ENCODE assay signal across 19 cellular contexts in genomic region chr11:126433989-126434949, GRCh38.
A peak's percentile ranks its signal among the peaks of the same experiment; 100 is the strongest.
DNase-seq lines count a peak whose midpoint lies in the region; ATAC-seq, FAIRE-seq and TF ChIP-seq lines count a peak whose summit lies in the region.
"Had no signal": no experiment of that assay in that cellular context is flagged by ENCODE, and none has a peak within 500 bp of the region (broad histone marks: within the 10 kb centered on the region; RNA-seq: fewer than 3 reads in every experiment).

No MANE protein-coding gene starts in this region.

- H3K36me3 Mint-ChIP-seq in astrocyte (ENCODE audit: low read depth, unreplicated experiment) = no peaks in the 10 kb centered on the region
- no peaks in the 10 kb centered on the region for H3K36me3 Mint-ChIP-seq in neural progenitor cell
- H3K36me3 Mint-ChIP-seq: CD14-positive monocyte had no signal

- H3K4me3 Mint-ChIP-seq in astrocyte (ENCODE audit: unreplicated experiment) (peak overlapping the region; percentile 54), neural progenitor cell (no peak overlapping the region)
- H3K4me3 Mint-ChIP-seq: CD14-positive monocyte had no signal

- POLR2A ChIA-PET in IMR-90 (lab: Charles Lee; ENCODE audit: unreplicated experiment) = interaction anchor here (1.0 kb wide), 1 partner anchor 115 kb away, joined by 3 read pairs; no protein-coding TSS in a partner anchor

- no peak for FAIRE-seq in astrocyte (lab: Jason Lieb, UNC)
- FAIRE-seq: A204.1, GM12892 had no signal

- peak; percentile 31 for DNase-seq in left ventricle myocardium superior
- DNase-seq in Right ventricle myocardium inferior (ENCODE audit: missing footprints) = no peak
- no peak for DNase-seq in IMR-90
- no peak for DNase-seq in astrocyte (ENCODE audit: low read depth)
- DNase-seq in neural progenitor cell (ENCODE audit: low spot score) = no peak
- no peak for DNase-seq in central memory CD4-positive, alpha-beta T cell
- no peak for DNase-seq in gastrocnemius medialis
- DNase-seq: DMS 273 treated with DMSO at 0.1 percent for 48 hours; GOT3; NCI-H1436; NCI-H2029; NCI-H2171; NCI-H446; NK-92 treated with Interleukin-12 subunit alpha and Interleukin-12 subunit beta, amount 100 ng/mL, for 24 hours; OCI-M1 had no signal

- peaks cover 4% of the 10 kb centered on the region for H3F3A ChIP-seq in neural progenitor cell (ENCODE audit: low read depth)

- H3K4me1 Mint-ChIP-seq in astrocyte (ENCODE audit: low read depth, unreplicated experiment) = peaks cover 11% of the 10 kb centered on the region
- peaks cover 13% of the 10 kb centered on the region for H3K4me1 Mint-ChIP-seq in neural progenitor cell
- H3K4me1 Mint-ChIP-seq: CD14-positive monocyte had no signal

- no TSS peak for BruUV-seq in IMR-90 (replicated peaks; lab: Mats Ljungman, UMichigan)

- H3K9ac ChIP-seq in IMR-90 (ENCODE audit: low read depth, low read length) (no peak overlapping the region), astrocyte (ENCODE audit: low read length) (no peak overlapping the region), neural progenitor cell (no peak overlapping the region)

- no peak overlapping the region for H2BK5ac ChIP-seq in IMR-90 (ENCODE audit: low read depth, low read length, poor library complexity, severe bottlenecking)

- H3K23ac ChIP-seq in IMR-90 (ENCODE audit: low read depth, low read length) = no peak overlapping the region

- H3K9me3 Mint-ChIP-seq in astrocyte (ENCODE audit: unreplicated experiment) = no peaks in the 10 kb centered on the region
- no peaks in the 10 kb centered on the region for H3K9me3 Mint-ChIP-seq in neural progenitor cell
- H3K9me3 Mint-ChIP-seq: CD14-positive monocyte had no signal

- H3K4me1 ChIP-seq in IMR-90 (ENCODE audit: control insufficient read depth, insufficient read depth, low read length) (peaks cover 12% of the 10 kb centered on the region), astrocyte (ENCODE audit: insufficient read depth, low read length) (peaks cover 15% of the 10 kb centered on the region), neural progenitor cell (peaks cover 13% of the 10 kb centered on the region), gastrocnemius medialis (no peaks in the 10 kb centered on the region)

- H4K5ac ChIP-seq in IMR-90 (ENCODE audit: low read depth, low read length) = no peak overlapping the region

- peaks cover 23% of the 10 kb centered on the region for H3K9me1 ChIP-seq in IMR-90 (ENCODE audit: insufficient read depth, low read length)

- H3K27me3 Mint-ChIP-seq in astrocyte (ENCODE audit: low read depth, unreplicated experiment) (peaks cover 4% of the 10 kb centered on the region), neural progenitor cell (ENCODE audit: insufficient read depth, low read depth) (peaks cover 3% of the 10 kb centered on the region)

- CTCF ChIA-PET in IMR-90 (lab: Yijun Ruan, JAX) = no interaction called here

- H3K27ac ChIP-seq in IMR-90 (ENCODE audit: insufficient read depth, low read length) (no peak overlapping the region), astrocyte (ENCODE audit: low read depth, low read length) (no peak overlapping the region), neural progenitor cell (no peak overlapping the region), gastrocnemius medialis (no peak overlapping the region)

- in situ Hi-C loops in IMR-90 (cut with MboI; ENCODE audit: low sequenced_read_pairs) = loop anchor here (25.0 kb wide), 2 partner anchors 553 to 1603 kb away; no protein-coding TSS in a partner anchor
- in situ Hi-C loops in gastrocnemius medialis (cut with MboI; ENCODE audit: low sequenced_read_pairs in 4 of 4) = loop anchor here (25.0 kb wide), 2 partner anchors 553 to 903 kb away; no protein-coding TSS in a partner anchor

- dilution Hi-C loops in IMR-90 (cut with HindIII; ENCODE audit: low sequenced_read_pairs, unreplicated experiment) = no loop called here

- H3K36me3 ChIP-seq in IMR-90 (ENCODE audit: control insufficient read depth, insufficient read depth, low read length) (no peaks in the 10 kb centered on the region), astrocyte (ENCODE audit: insufficient read depth, low read length) (no peaks in the 10 kb centered on the region), neural progenitor cell (no peaks in the 10 kb centered on the region), gastrocnemius medialis (no peaks in the 10 kb centered on the region)

- no peak overlapping the region for H3K18ac ChIP-seq in IMR-90 (ENCODE audit: low read depth, low read length)

- H2AFZ ChIP-seq in IMR-90 (replicated peaks; ENCODE audit: low read length, poor library complexity) (no peak overlapping the region), astrocyte (ENCODE audit: low read depth, low read length) (no peak overlapping the region), neural progenitor cell (replicated peaks) (peak overlapping the region; percentile 79)

- intact Hi-C loops in left ventricle myocardium superior (cut with micrococcal nuclease) = loop anchor here (10.0 kb wide), 1 partner anchor 119 kb away; no protein-coding TSS in a partner anchor
- intact Hi-C loops in Right ventricle myocardium inferior (cut with DNase I) = loop anchor here (10.0 kb wide), 1 partner anchor 229 kb away; no protein-coding TSS in a partner anchor
- intact Hi-C loops in IMR-90 (cut with micrococcal nuclease) = no loop called here
- intact Hi-C loops in gastrocnemius medialis (cut with DNase I; ENCODE audit: low total_unique reads) = no loop called here

- H3K9me3 ChIP-seq in IMR-90 (ENCODE audit: control insufficient read depth, insufficient read depth, low read length) = no peaks in the 10 kb centered on the region
- no peaks in the 10 kb centered on the region for H3K9me3 ChIP-seq in astrocyte (ENCODE audit: insufficient read depth, low read depth, low read length)
- H3K9me3 ChIP-seq in neural progenitor cell (ENCODE audit: low read depth) = no peaks in the 10 kb centered on the region
- no peaks in the 10 kb centered on the region for H3K9me3 ChIP-seq in gastrocnemius medialis

- no peak overlapping the region for H2BK120ac ChIP-seq in IMR-90 (ENCODE audit: low read depth, low read length)

- no peaks in the 10 kb centered on the region for H4K20me1 ChIP-seq in IMR-90 (ENCODE audit: insufficient read depth, low read length)
- H4K20me1 ChIP-seq in astrocyte (ENCODE audit: insufficient read depth, low read length) = no peaks in the 10 kb centered on the region
- H4K20me1 ChIP-seq in neural progenitor cell (ENCODE audit: low read depth) = no peaks in the 10 kb centered on the region

- ATAC-seq in left ventricle myocardium superior = no peak
- ATAC-seq in Right ventricle myocardium inferior = no peak
- no peak for ATAC-seq in IMR-90 (ENCODE audit: low read depth)
- ATAC-seq in gastrocnemius medialis = no peak
- ATAC-seq in HG03196 (IDR thresholded peaks at IDR 0.05; ENCODE audit: unreplicated experiment) = no peak

- no peak overlapping the region for H4K8ac ChIP-seq in IMR-90 (ENCODE audit: low read depth in 2 of 2, low read length in 2 of 2)

- H3K4me2 ChIP-seq in IMR-90 (ENCODE audit: low read depth, low read length) (no peak overlapping the region), astrocyte (ENCODE audit: low read length) (no peak overlapping the region), neural progenitor cell (no peak overlapping the region)

- no peak overlapping the region for H3K27ac Mint-ChIP-seq in astrocyte (ENCODE audit: unreplicated experiment)
- peak overlapping the region; percentile 17 for H3K27ac Mint-ChIP-seq in neural progenitor cell

- no peak overlapping the region for H3K56ac ChIP-seq in IMR-90 (ENCODE audit: extremely low read depth, insufficient read depth, low read length)

- TF ChIP-seq CTCF in IMR-90 (conservative IDR thresholded peaks at IDR 0.05; ENCODE audit: low read depth, low read length) = no peak
- TF ChIP-seq CTCF in astrocyte (IDR thresholded peaks at IDR 0.05; ENCODE audit: insufficient read depth, low read depth, low read length) = no peak
- TF ChIP-seq CTCF in neural progenitor cell (IDR thresholded peaks at IDR 0.05) = no peak
- no peak for TF ChIP-seq CTCF in gastrocnemius medialis (IDR thresholded peaks at IDR 0.05 in 4 of 5, conservative IDR thresholded peaks at IDR 0.05 in 1 of 5)

- H4K91ac ChIP-seq in IMR-90 (ENCODE audit: insufficient read depth, low read depth, low read length) = no peak overlapping the region

- no peaks in the 10 kb centered on the region for H3K79me1 ChIP-seq in IMR-90 (ENCODE audit: low read depth in 1 of 2, low read length in 2 of 2)

- no peaks in the 10 kb centered on the region for H3K27me3 ChIP-seq in IMR-90 (ENCODE audit: control insufficient read depth, insufficient read depth, low read length)
- H3K27me3 ChIP-seq in astrocyte (ENCODE audit: insufficient read depth, low read length) = no peaks in the 10 kb centered on the region
- H3K27me3 ChIP-seq in neural progenitor cell = no peaks in the 10 kb centered on the region
- H3K27me3 ChIP-seq in gastrocnemius medialis = no peaks in the 10 kb centered on the region

- H3K4ac ChIP-seq in IMR-90 (ENCODE audit: low read depth, low read length) = no peak overlapping the region

- H2BK15ac ChIP-seq in IMR-90 (ENCODE audit: low read depth, low read length) = no peak overlapping the region

- peak overlapping the region; percentile 13 for H2AK9ac ChIP-seq in IMR-90 (replicated peaks; ENCODE audit: low read depth, low read length, poor library complexity)

- H2AK5ac ChIP-seq in IMR-90 (ENCODE audit: low read depth, low read length) = no peak overlapping the region

- no peak for TF ChIP-seq POLR2A in IMR-90 (IDR thresholded peaks at IDR 0.05; ENCODE audit: low read depth, low read length)
- TF ChIP-seq POLR2A in gastrocnemius medialis (IDR thresholded peaks at IDR 0.05) = no peak

- no peak overlapping the region for H3K14ac ChIP-seq in IMR-90 (replicated peaks; ENCODE audit: low read depth, low read length)

- TF ChIP-seq RAD21 in IMR-90 (IDR thresholded peaks at IDR 0.05; ENCODE audit: low read length) = no peak

- H3K4me3 ChIP-seq in IMR-90 (ENCODE audit: insufficient read depth, low read depth, low read length) (no peak overlapping the region), astrocyte (ENCODE audit: insufficient read depth, low read depth, low read length) (no peak overlapping the region), neural progenitor cell (no peak overlapping the region), gastrocnemius medialis (no peak overlapping the region)

- 76% methylated on average over 4 of the region's 16 CpGs; no CpG with 5 or more reads in 1 of the 2 experiments for WGBS in IMR-90 (ENCODE audit: extremely low coverage in 2 of 2, insufficient read length in 1 of 2), 2 experiments

- H3K79me2 ChIP-seq in astrocyte (ENCODE audit: insufficient read depth, low read length) = no peaks in the 10 kb centered on the region
- no peaks in the 10 kb centered on the region for H3K79me2 ChIP-seq in neural progenitor cell (ENCODE audit: low read depth)

- no peak overlapping the region for H2BK20ac ChIP-seq in IMR-90 (ENCODE audit: low read depth, low read length)

TF ChIP-seq in IMR-90, 13 proteins besides CTCF, POLR2A, EP300 and RAD21 (continues in another document):
- TF ChIP-seq CHD1 (IDR thresholded peaks at IDR 0.05; ENCODE audit: low read depth, low read length) (no peak), NFE2L2 (IDR thresholded peaks at IDR 0.05; ENCODE audit: low read depth, low read length) (no peak), CEBPB (IDR thresholded peaks at IDR 0.05; ENCODE audit: low read depth, low read length) (no peak), RFX5 (IDR thresholded peaks at IDR 0.05; ENCODE audit: low read depth, low read length) (no peak), FOS (IDR thresholded peaks at IDR 0.05; ENCODE audit: low read depth, low read length) (no peak), MXI1 (IDR thresholded peaks at IDR 0.05; ENCODE audit: borderline replicate concordance, low read depth, low read length) (no peak)

Comparison
In these comparisons a context has a peak if more than half of its experiments do, and no peak if none do; other contexts are left out.
1. intact Hi-C loops: an anchor here in left ventricle myocardium superior (10.0 kb wide) and Right ventricle myocardium inferior (10.0 kb wide); none called in IMR-90 and gastrocnemius medialis.